Comparison of ENCODE assay signal across 8 cellular contexts in genomic region chr1:83998599-83999315, GRCh38. TPM values are rescaled to one million over a fixed set of nuclear protein-coding genes. Genes with fewer than 3 reads are reported as not detected.
DNase-seq lines count a peak whose midpoint lies in the region; ATAC-seq and TF ChIP-seq lines count a peak whose summit lies in the region.

A gene with protein sequence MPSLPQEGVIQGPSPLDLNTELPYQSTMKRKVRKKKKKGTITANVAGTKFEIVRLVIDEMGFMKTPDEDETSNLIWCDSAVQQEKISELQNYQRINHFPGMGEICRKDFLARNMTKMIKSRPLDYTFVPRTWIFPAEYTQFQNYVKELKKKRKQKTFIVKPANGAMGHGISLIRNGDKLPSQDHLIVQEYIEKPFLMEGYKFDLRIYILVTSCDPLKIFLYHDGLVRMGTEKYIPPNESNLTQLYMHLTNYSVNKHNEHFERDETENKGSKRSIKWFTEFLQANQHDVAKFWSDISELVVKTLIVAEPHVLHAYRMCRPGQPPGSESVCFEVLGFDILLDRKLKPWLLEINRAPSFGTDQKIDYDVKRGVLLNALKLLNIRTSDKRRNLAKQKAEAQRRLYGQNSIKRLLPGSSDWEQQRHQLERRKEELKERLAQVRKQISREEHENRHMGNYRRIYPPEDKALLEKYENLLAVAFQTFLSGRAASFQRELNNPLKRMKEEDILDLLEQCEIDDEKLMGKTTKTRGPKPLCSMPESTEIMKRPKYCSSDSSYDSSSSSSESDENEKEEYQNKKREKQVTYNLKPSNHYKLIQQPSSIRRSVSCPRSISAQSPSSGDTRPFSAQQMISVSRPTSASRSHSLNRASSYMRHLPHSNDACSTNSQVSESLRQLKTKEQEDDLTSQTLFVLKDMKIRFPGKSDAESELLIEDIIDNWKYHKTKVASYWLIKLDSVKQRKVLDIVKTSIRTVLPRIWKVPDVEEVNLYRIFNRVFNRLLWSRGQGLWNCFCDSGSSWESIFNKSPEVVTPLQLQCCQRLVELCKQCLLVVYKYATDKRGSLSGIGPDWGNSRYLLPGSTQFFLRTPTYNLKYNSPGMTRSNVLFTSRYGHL (minus strand): TSS chr1:83999132. CDS start chr1:83952211, 46,921 bp downstream.

- H3K4me1 Mint-ChIP-seq in chondrocyte (ENCODE audit: low read depth), result peaks cover 28% of the 10 kb centered on the region

- peak; percentile 82 for ATAC-seq in HG02981 (IDR thresholded peaks at IDR 0.05; ENCODE audit: unreplicated experiment)

- no peaks in the 10 kb centered on the region for H3K27me3 Mint-ChIP-seq in chondrocyte (ENCODE audit: low read depth)

- H3K9me3 Mint-ChIP-seq in chondrocyte (ENCODE audit: low read depth), result no peaks in the 10 kb centered on the region

- no peak for TF ChIP-seq CTCF in chondrocyte (IDR thresholded peaks at IDR 0.05)

- H3K4me3 Mint-ChIP-seq in chondrocyte (ENCODE audit: unreplicated experiment), result peak within 1 kb of the TSS; percentile 86

- no peaks in the 10 kb centered on the region for H3K36me3 Mint-ChIP-seq in chondrocyte (ENCODE audit: low read depth)

- DNase-seq in DMS79 (lab: John Stamatoyannopoulos, UW) (peak; percentile 82), DMS79 treated with DMSO at 0.1 percent for 48 hours (lab: John Stamatoyannopoulos, UW) (no peak), NCI-H2107 treated with DMSO at 0.1 percent for 48 hours (lab: John Stamatoyannopoulos, UW; ENCODE audit: unreplicated experiment) (peak; percentile 79), chondrocyte (ENCODE audit: low spot score) (peak; percentile 95), left kidney (ENCODE audit: low read depth, low spot score) (peak; percentile 93)
- DNase-seq in activated CD4-positive, CD25-positive, alpha-beta regulatory T cell treated with anti-CD3 and anti-CD28 coated beads, Interleukin-2, amount 50 U/mL, for 16 hours (ENCODE audit: low read depth, low spot score), result peak; percentile 1
- DNase-seq in stimulated activated CD4-positive, alpha-beta T cell treated with anti-CD3 and anti-CD28 coated beads, Interleukin-1b, Interleukin-23, amount 100 ng/mL, for 4 hours (ENCODE audit: low read depth in 2 of 2), result peak; percentile 2 to 44

- H3K27ac Mint-ChIP-seq in chondrocyte (ENCODE audit: unreplicated experiment), result peak within 1 kb of the TSS; percentile 86

RNA-seq across cellular contexts. Expression of the gene that starts here (rescaled TPM):
- 18.3 to 22.6 TPM (median 19.5 TPM) in 3 replicates for total RNA-seq in chondrocyte
